ENCODE assay signal across 8 cellular contexts in genomic region chr21:33915368-33916199, GRCh38. TPM values are rescaled to one million over a fixed set of nuclear protein-coding genes. Genes with fewer than 3 reads are reported as not detected.
DNase-seq lines count a peak whose midpoint lies in the region; ATAC-seq, FAIRE-seq and TF ChIP-seq lines count a peak whose summit lies in the region.

A gene with protein sequence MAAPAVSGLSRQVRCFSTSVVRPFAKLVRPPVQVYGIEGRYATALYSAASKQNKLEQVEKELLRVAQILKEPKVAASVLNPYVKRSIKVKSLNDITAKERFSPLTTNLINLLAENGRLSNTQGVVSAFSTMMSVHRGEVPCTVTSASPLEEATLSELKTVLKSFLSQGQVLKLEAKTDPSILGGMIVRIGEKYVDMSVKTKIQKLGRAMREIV (minus strand): TSS chr21:33915804. CDS start chr21:33915763, 41 bp downstream.

- peak within 1 kb of the TSS; percentile 94 to 98 for H3K9ac ChIP-seq in kidney (ENCODE audit: low read length in 2 of 2)

- intact Hi-C loops in activated CD4-positive, alpha-beta T cell treated with anti-CD3 and anti-CD28 coated beads for 36 hours (cut with DNase I, micrococcal nuclease) = loop anchor here (1.0 to 10.0 kb wide), 5 partner anchors 33 to 700 kb away; partner anchors contain the start of genes ITSN1 (in 2 of the 2), RCAN1 (in 2 of the 2), GART (in 1 of the 2) and SON (in 1 of the 2)
- intact Hi-C loops in kidney (cut with DNase I) = no loop called here

- H3K4me3 ChIP-seq in choroid plexus epithelial cell (ENCODE audit: low read depth, low read length) (peak within 1 kb of the TSS; percentile 80), kidney (ENCODE audit: low read length in 2 of 2) (peak within 1 kb of the TSS; percentile 94 to 99)

- H3K4me1 Mint-ChIP-seq in activated CD4-positive, alpha-beta T cell treated with anti-CD3 and anti-CD28 coated beads for 36 hours = peaks cover 27% of the 10 kb centered on the region

- peak; percentile 99 for DNase-seq in Ammon's horn (ENCODE audit: low spot score)
- DNase-seq in GM19238 (ENCODE audit: insufficient read length, low spot score) = peak; percentile 87
- peak; percentile 98 to 99 for DNase-seq in NCI-H524 (lab: John Stamatoyannopoulos, UW)
- DNase-seq in activated CD4-positive, alpha-beta T cell treated with anti-CD3 and anti-CD28 coated beads for 36 hours = peak; percentile 98
- DNase-seq in choroid plexus epithelial cell (ENCODE audit: low read depth) = peak; percentile 99
- peak; percentile 99 for DNase-seq in kidney
- peak; percentile 97 for DNase-seq in stimulated activated CD4-positive, alpha-beta T cell treated with anti-CD3 and anti-CD28 coated beads, Interleukin-15, amount 100 ng/mL, for 24 hours

- peak; percentile 97 for ATAC-seq in HG03442 (IDR thresholded peaks at IDR 0.05; ENCODE audit: unreplicated experiment)
- ATAC-seq in activated CD4-positive, alpha-beta T cell treated with anti-CD3 and anti-CD28 coated beads for 36 hours = peak; percentile 99

- TF ChIP-seq CTCF in choroid plexus epithelial cell (conservative IDR thresholded peaks at IDR 0.05; ENCODE audit: low read depth, low read length) (no peak), kidney (IDR thresholded peaks at IDR 0.05; ENCODE audit: borderline replicate concordance, extremely low read depth, insufficient read depth) (no peak)

- peaks cover 28% of the 10 kb centered on the region for H3K36me3 Mint-ChIP-seq in activated CD4-positive, alpha-beta T cell treated with anti-CD3 and anti-CD28 coated beads for 36 hours (ENCODE audit: low read depth)

- H3K4me3 Mint-ChIP-seq in activated CD4-positive, alpha-beta T cell treated with anti-CD3 and anti-CD28 coated beads for 36 hours = peak within 1 kb of the TSS; percentile 89

- H3K27ac ChIP-seq in kidney (ENCODE audit: low read depth in 2 of 2, low read length in 2 of 2) = peak within 1 kb of the TSS; percentile 80 to 92

- CTCF ChIA-PET in activated CD4-positive, alpha-beta T cell treated with anti-CD3 and anti-CD28 coated beads for 36 hours (lab: Charles Lee) = interaction anchor here (1.1 to 2.2 kb wide), 3 partner anchors 9 to 326 kb away, joined by 3 to 8 read pairs (median 3); no protein-coding TSS in a partner anchor

- POLR2A ChIA-PET in activated CD4-positive, alpha-beta T cell treated with anti-CD3 and anti-CD28 coated beads for 36 hours (lab: Charles Lee) = interaction anchor here (0.6 to 1.0 kb wide), 2 partner anchors 213 to 595 kb away, joined by 3 read pairs; no protein-coding TSS in a partner anchor

- H3K27me3 Mint-ChIP-seq in activated CD4-positive, alpha-beta T cell treated with anti-CD3 and anti-CD28 coated beads for 36 hours = no peaks in the 10 kb centered on the region

- peaks cover 5 to 27% of the 10 kb centered on the region in 2 donors for H3K36me3 ChIP-seq in kidney (ENCODE audit: control insufficient read depth in 1 of 2, insufficient read depth in 2 of 2, low read length in 2 of 2)

- FAIRE-seq in kidney (lab: Jason Lieb, UNC) = peak; percentile 68

- H3K9me3 ChIP-seq in kidney (ENCODE audit: control insufficient read depth in 1 of 2, low read length in 2 of 2) = no peaks in the 10 kb centered on the region

- H3K27ac Mint-ChIP-seq in activated CD4-positive, alpha-beta T cell treated with anti-CD3 and anti-CD28 coated beads for 36 hours = peak within 1 kb of the TSS; percentile 97

- H3K9me3 Mint-ChIP-seq in activated CD4-positive, alpha-beta T cell treated with anti-CD3 and anti-CD28 coated beads for 36 hours (ENCODE audit: low read depth) = no peaks in the 10 kb centered on the region

- peaks cover 0 to 11% of the 10 kb centered on the region in 2 donors for H3K4me1 ChIP-seq in kidney (ENCODE audit: control insufficient read depth in 1 of 2, insufficient read depth in 1 of 2, low read depth in 1 of 2, low read length in 2 of 2)

RNA-seq across cellular contexts. Expression of the gene that starts here (rescaled TPM):
- 100 to 1,000 TPM; 177 to 238 TPM for total RNA-seq in activated CD4-positive, alpha-beta T cell treated with anti-CD3 and anti-CD28 coated beads for 36 hours
- 165 TPM for total RNA-seq in kidney
- 693 TPM for polyA plus RNA-seq in kidney (ENCODE audit: insufficient read depth, low read depth, low replicate concordance)

Comparison
In these comparisons a context has a peak if more than half of its experiments do, and no peak if none do; other contexts are left out.
1. Peak in every context shown above with its lines: DNase-seq, ATAC-seq, H3K4me3 ChIP-seq and H3K27ac ChIP-seq.